ENCODE assay signal across 20 cellular contexts in genomic region chr7:147523056-147523455, GRCh38.
"Had no signal": no experiment of that assay in that cellular context is flagged by ENCODE, and none has a peak within 500 bp of the region (broad histone marks: within the 10 kb centered on the region; RNA-seq: fewer than 3 reads in every experiment).

No MANE protein-coding gene starts in this region.

- H3K4me3 ChIP-seq: gastroesophageal sphincter, heart left ventricle, tibial artery had no signal

- DNase-seq: activated CD4-positive, alpha-beta memory T cell treated with anti-CD3 and anti-CD28 coated beads, Interleukin-2, amount 10 ng/mL, durations not matched to agents 7 days and 5 days; activated CD4-positive, alpha-beta T cell treated with anti-CD3 and anti-CD28 coated beads, Interleukin-2, amount 10 ng/mL, durations not matched to agents 24 days and 14 days; activated effector memory CD4-positive, alpha-beta T cell treated with Interleukin-2 at 50 U/mL for 16 hours; activated naive CD4-positive, alpha-beta T cell treated with anti-CD3 and anti-CD28 coated beads for 36 hours; activated naive CD8-positive, alpha-beta T cell treated with anti-CD3 and anti-CD28 coated beads, Interleukin-2, amount 10 ng/mL, durations not matched to agents 7 days and 5 days; activated T-cell treated with anti-CD3 and anti-CD28 coated beads, Interleukin-2, amount 50 U/mL, for 72 hours; effector CD4-positive, alpha-beta T cell; heart left ventricle; naive B cell; occipital lobe; stimulated activated CD4-positive, alpha-beta T cell treated with anti-CD3 and anti-CD28 coated beads, Interleukin-4, amount 100 ng/mL, for 1 hour; stimulated activated naive CD8-positive, alpha-beta T cell treated with anti-CD3 and anti-CD28 coated beads, Interleukin-15, Interleukin-2, amounts not matched to agents 100 U/mL and 50 U/mL, for 24 hours; T-cell; tibial artery had no signal

- H3K9me3 ChIP-seq: gastroesophageal sphincter, heart left ventricle, tibial artery had no signal

- H3K4me1 ChIP-seq: gastroesophageal sphincter, heart left ventricle had no signal

- FAIRE-seq: endometrium, islet of Langerhans had no signal

- H3K36me3 ChIP-seq: gastroesophageal sphincter, heart left ventricle, tibial artery had no signal

- H3K27me3 ChIP-seq: gastroesophageal sphincter, heart left ventricle, tibial artery had no signal

- H3K27ac ChIP-seq: gastroesophageal sphincter, heart left ventricle, tibial artery, VCaP had no signal

- ATAC-seq: activated CD4-positive, CD25-positive, alpha-beta regulatory T cell treated with anti-CD3 and anti-CD28 coated beads, Interleukin-2, amount 50 U/mL, for 24 hours; activated T-cell treated with anti-CD3 and anti-CD28 coated beads, Interleukin-2, amount 50 U/mL, for 72 hours; gastroesophageal sphincter; heart left ventricle; sciatic nerve; stimulated activated naive CD8-positive, alpha-beta T cell treated with anti-CD3 and anti-CD28 coated beads, Interleukin-15, Interleukin-2, amounts not matched to agents 100 U/mL and 50 U/mL, for 24 hours; T-cell had no signal
